8 cellular contexts compared by ENCODE assay signal in genomic region chr1:115976062-115976899, GRCh38. TPM values are rescaled to one million over a fixed set of nuclear protein-coding genes. Genes with fewer than 3 reads are reported as not detected.
DNase-seq lines count a peak whose midpoint lies in the region; ATAC-seq and TF ChIP-seq lines count a peak whose summit lies in the region.

Gene SLC22A15 (plus strand): TSS chr1:115976513. CDS start chr1:115976628, 115 bp downstream.

- H3K4me3 ChIP-seq in BJ (ENCODE audit: low read depth, low read length) = peak within 1 kb of the TSS; percentile 57
- H3K4me3 ChIP-seq in foreskin fibroblast (ENCODE audit: low read depth in 1 of 2, low read length in 2 of 2) = peak within 1 kb of the TSS; percentile 67 to 72
- peak within 1 kb of the TSS; percentile 35 to 75 (median 70) for H3K4me3 ChIP-seq in upper lobe of left lung

- CTCF ChIA-PET in BJ (lab: Yijun Ruan, JAX) = no interaction called here

- no peaks in the 10 kb centered on the region for H3K9me3 ChIP-seq in upper lobe of left lung

- peaks cover 2% of the 10 kb centered on the region; the same call in 1 of the 2 replicates for H3K27me3 ChIP-seq in BJ (ENCODE audit: control insufficient read depth, insufficient read depth, low read length)
- no peaks in the 10 kb centered on the region for H3K27me3 ChIP-seq in upper lobe of left lung

- no peak within 1 kb of the TSS for H3K27ac Mint-ChIP-seq in activated T-helper 2 cell treated with anti-CD3 and anti-CD28 coated beads, Interferon-gamma antibody, Interleukin-2, Interleukin-4, amounts not matched to agents 10 μg/mL and 5 μg/mL and 100 μg/mL, durations not matched to agents 14 hours and 24 hours and 36 hours
- peak within 1 kb of the TSS; percentile 70 to 91 for H3K27ac Mint-ChIP-seq in natural killer cell treated with Interleukin-12 subunit alpha and Interleukin-12 subunit beta and Interleukin-15 and Interleukin-18, amount 100 ng/mL, for 72 hours

- TF ChIP-seq POLR2A in upper lobe of left lung (IDR thresholded peaks at IDR 0.05) = peak in 2 of 4 donors; percentile 28 to 30

- peaks cover 10% of the 10 kb centered on the region for H3K4me1 Mint-ChIP-seq in activated T-helper 2 cell treated with anti-CD3 and anti-CD28 coated beads, Interferon-gamma antibody, Interleukin-2, Interleukin-4, amounts not matched to agents 10 μg/mL and 5 μg/mL and 100 μg/mL, durations not matched to agents 14 hours and 24 hours and 36 hours (ENCODE audit: low read depth)
- H3K4me1 Mint-ChIP-seq in natural killer cell treated with Interleukin-12 subunit alpha and Interleukin-12 subunit beta and Interleukin-15 and Interleukin-18, amount 100 ng/mL, for 72 hours (ENCODE audit: low read depth in 2 of 2) = peaks cover 11 to 18% of the 10 kb centered on the region in 2 donors

- 2 to 3% methylated on average over 21 to 46 of the region's 87 CpGs for WGBS in upper lobe of left lung, 2 donors

- POLR2A ChIA-PET in BJ (lab: Charles Lee) = no interaction called here

- TF ChIP-seq EP300 in upper lobe of left lung (IDR thresholded peaks at IDR 0.05) = no peak

- H3K4me1 ChIP-seq in upper lobe of left lung = peaks cover 0 to 33% (median 13%) of the 10 kb centered on the region in 4 donors

- intact Hi-C loops in activated T-helper 2 cell treated with anti-CD3 and anti-CD28 coated beads, Interferon-gamma antibody, Interleukin-2, Interleukin-4, amounts not matched to agents 10 μg/mL and 5 μg/mL and 100 μg/mL, durations not matched to agents 14 hours and 24 hours and 36 hours (cut with micrococcal nuclease) = no loop called here

- TF ChIP-seq CTCF in BJ (IDR thresholded peaks at IDR 0.05; ENCODE audit: insufficient read depth, low read depth, low read length) = no peak
- TF ChIP-seq CTCF in foreskin fibroblast (IDR thresholded peaks at IDR 0.05; ENCODE audit: low read depth, low read length) = no peak
- TF ChIP-seq CTCF in upper lobe of left lung (IDR thresholded peaks at IDR 0.05) = peak in 1 of 6 experiments; percentile 10

- no peaks in the 10 kb centered on the region for H3K36me3 ChIP-seq in BJ (ENCODE audit: control insufficient read depth, insufficient read depth, low read length)
- H3K36me3 ChIP-seq in upper lobe of left lung = no peaks in the 10 kb centered on the region

- H3K27ac ChIP-seq in upper lobe of left lung = peak within 1 kb of the TSS; percentile 90 to 95 (median 91)

- peaks cover 54% of the 10 kb centered on the region for H3K27me3 Mint-ChIP-seq in activated T-helper 2 cell treated with anti-CD3 and anti-CD28 coated beads, Interferon-gamma antibody, Interleukin-2, Interleukin-4, amounts not matched to agents 10 μg/mL and 5 μg/mL and 100 μg/mL, durations not matched to agents 14 hours and 24 hours and 36 hours (ENCODE audit: low read depth)
- peaks cover under 1 to 1% of the 10 kb centered on the region in 2 donors for H3K27me3 Mint-ChIP-seq in natural killer cell treated with Interleukin-12 subunit alpha and Interleukin-12 subunit beta and Interleukin-15 and Interleukin-18, amount 100 ng/mL, for 72 hours

- ATAC-seq in GM18873 (IDR thresholded peaks at IDR 0.05; ENCODE audit: low FRiP score, unreplicated experiment) (peak; percentile 76), HG03045 (IDR thresholded peaks at IDR 0.05; ENCODE audit: unreplicated experiment) (peak; percentile 92), upper lobe of left lung (ENCODE audit: low FRiP score in 2 of 2) (peak; percentile 85 to 88)
- ATAC-seq in natural killer cell treated with Interleukin-12 subunit alpha and Interleukin-12 subunit beta and Interleukin-15 and Interleukin-18, amount 100 ng/mL, for 72 hours = peak; percentile 92

- no peaks in the 10 kb centered on the region for H3K36me3 Mint-ChIP-seq in activated T-helper 2 cell treated with anti-CD3 and anti-CD28 coated beads, Interferon-gamma antibody, Interleukin-2, Interleukin-4, amounts not matched to agents 10 μg/mL and 5 μg/mL and 100 μg/mL, durations not matched to agents 14 hours and 24 hours and 36 hours (ENCODE audit: low read depth)
- no peaks in the 10 kb centered on the region for H3K36me3 Mint-ChIP-seq in natural killer cell treated with Interleukin-12 subunit alpha and Interleukin-12 subunit beta and Interleukin-15 and Interleukin-18, amount 100 ng/mL, for 72 hours

- H3K9me3 Mint-ChIP-seq in activated T-helper 2 cell treated with anti-CD3 and anti-CD28 coated beads, Interferon-gamma antibody, Interleukin-2, Interleukin-4, amounts not matched to agents 10 μg/mL and 5 μg/mL and 100 μg/mL, durations not matched to agents 14 hours and 24 hours and 36 hours = no peaks in the 10 kb centered on the region
- H3K9me3 Mint-ChIP-seq in natural killer cell treated with Interleukin-12 subunit alpha and Interleukin-12 subunit beta and Interleukin-15 and Interleukin-18, amount 100 ng/mL, for 72 hours = no peaks in the 10 kb centered on the region

- peak within 1 kb of the TSS; percentile 84 for H3K4me3 Mint-ChIP-seq in activated T-helper 2 cell treated with anti-CD3 and anti-CD28 coated beads, Interferon-gamma antibody, Interleukin-2, Interleukin-4, amounts not matched to agents 10 μg/mL and 5 μg/mL and 100 μg/mL, durations not matched to agents 14 hours and 24 hours and 36 hours (ENCODE audit: low read depth)
- peak within 1 kb of the TSS; percentile 91 for H3K4me3 Mint-ChIP-seq in natural killer cell treated with Interleukin-12 subunit alpha and Interleukin-12 subunit beta and Interleukin-15 and Interleukin-18, amount 100 ng/mL, for 72 hours

- DNase-seq in BJ (ENCODE audit: low read depth) (no peak), NOMO-1 treated with DMSO at 0.1 percent for 48 hours (lab: John Stamatoyannopoulos, UW; ENCODE audit: unreplicated experiment) (peak; percentile 97), foreskin fibroblast (peak; percentile 34 to 75), upper lobe of left lung (peak; percentile 90 to 94)
- peak; percentile 40 for DNase-seq in activated T-helper 2 cell treated with anti-CD3 and anti-CD28 coated beads, Interferon-gamma antibody, Interleukin-2, Interleukin-4, amounts not matched to agents 10 μg/mL and 5 μg/mL and 100 μg/mL, durations not matched to agents 14 hours and 24 hours and 36 hours (ENCODE audit: low spot score)
- DNase-seq in natural killer cell treated with Interleukin-12 subunit alpha and Interleukin-12 subunit beta and Interleukin-15 and Interleukin-18, amount 100 ng/mL, for 72 hours (ENCODE audit: low spot score) = peak; percentile 78

RNA-seq across cellular contexts. Expression of gene SLC22A15, which starts in this region (rescaled TPM):
- 6.4 and 9.2 TPM in 2 replicates for polyA plus RNA-seq in BJ (2011; rRNA removed)
- 16.7 and 23.6 TPM in 2 replicates for polyA minus RNA-seq in BJ (2011; rRNA and poly(A)+ RNA removed)
- 0.18 and 0.52 TPM in 2 replicates for total RNA-seq in activated T-helper 2 cell treated with anti-CD3 and anti-CD28 coated beads, Interferon-gamma antibody, Interleukin-2, Interleukin-4, amounts not matched to agents 10 μg/mL and 5 μg/mL and 100 μg/mL, durations not matched to agents 14 hours and 24 hours and 36 hours
- 1 to 10 TPM; 5.0 to 5.6 TPM for total RNA-seq in natural killer cell treated with Interleukin-12 subunit alpha and Interleukin-12 subunit beta and Interleukin-15 and Interleukin-18, amount 100 ng/mL, for 72 hours
- 10 to 100 TPM; 12.5 to 52.4 (median 27.1) TPM for total RNA-seq in upper lobe of left lung

Comparison
In these comparisons a context has a peak if more than half of its experiments do, and no peak if none do; other contexts are left out.
1. Peak in DNase-seq in activated T-helper 2 cell treated with anti-CD3 and anti-CD28 coated beads, Interferon-gamma antibody, Interleukin-2, Interleukin-4, amounts not matched to agents 10 μg/mL and 5 μg/mL and 100 μg/mL, durations not matched to agents 14 hours and 24 hours and 36 hours; RNA of the gene not detected or under 1 TPM.